Comparison of ENCODE assay signal across 10 cellular contexts in genomic region chr19:10110076-10110971, GRCh38. TPM values are rescaled to one million over a fixed set of nuclear protein-coding genes. Genes with fewer than 3 reads are reported as not detected.
DNase-seq lines count a peak whose midpoint lies in the region; TF ChIP-seq lines count a peak whose summit lies in the region.
"Had no signal": no experiment of that assay in that cellular context is flagged by ENCODE, and none has a peak within 500 bp of the region (broad histone marks: within the 10 kb centered on the region; RNA-seq: fewer than 3 reads in every experiment).

No MANE protein-coding gene starts in this region.

- no peak overlapping the region for H3K27ac Mint-ChIP-seq in Caco-2 (ENCODE audit: unreplicated experiment)
- no peak overlapping the region for H3K27ac Mint-ChIP-seq in endothelial cell (ENCODE audit: unreplicated experiment)

- CTCF ChIA-PET in Caco-2 (lab: Charles Lee) = no interaction called here

- no TSS peak for BruUV-seq in Caco-2 (replicated peaks; lab: Mats Ljungman, UMichigan)

- H3K27me3 Mint-ChIP-seq in Caco-2 (ENCODE audit: insufficient read depth, unreplicated experiment) = no peaks in the 10 kb centered on the region
- peaks cover 19% of the 10 kb centered on the region for H3K27me3 Mint-ChIP-seq in endothelial cell (ENCODE audit: unreplicated experiment)

- WGBS in testis, 2 donors = 93% methylated on average over 41 to 44 of the region's 44 CpGs

- DNase-seq in Caco-2 (no peak), NB4 (ENCODE audit: low read depth) (peak; percentile 60), endothelial cell (ENCODE audit: low spot score) (no peak), putamen (ENCODE audit: low spot score) (no peak), testis (no peak)
- DNase-seq: DMS 273 treated with DMSO at 0.1 percent for 48 hours, HFFc6, PC-9 had no signal

- H3K27me3 ChIP-seq in Caco-2 (replicated peaks; ENCODE audit: control insufficient read depth, insufficient read depth, low read length) = no peaks in the 10 kb centered on the region
- H3K27me3 ChIP-seq in testis = no peaks in the 10 kb centered on the region

- no peaks in the 10 kb centered on the region for H3K9me3 ChIP-seq in Caco-2
- H3K9me3 ChIP-seq in testis = no peaks in the 10 kb centered on the region

- H3K4me3 Mint-ChIP-seq in Caco-2 (ENCODE audit: unreplicated experiment) = peak overlapping the region; percentile 9
- peak overlapping the region; percentile 62 for H3K4me3 Mint-ChIP-seq in endothelial cell (ENCODE audit: unreplicated experiment)
- H3K4me3 Mint-ChIP-seq: HFFc6 had no signal

- H3K9me3 Mint-ChIP-seq in Caco-2 (ENCODE audit: unreplicated experiment) (no peaks in the 10 kb centered on the region), endothelial cell (ENCODE audit: unreplicated experiment) (no peaks in the 10 kb centered on the region)
- H3K9me3 Mint-ChIP-seq: HFFc6 had no signal

- peaks cover 95% of the 10 kb centered on the region for H3K36me3 Mint-ChIP-seq in Caco-2 (ENCODE audit: insufficient read depth, unreplicated experiment)
- H3K36me3 Mint-ChIP-seq in endothelial cell (ENCODE audit: low read depth, unreplicated experiment) = peaks cover 33% of the 10 kb centered on the region

- H3K4me1 Mint-ChIP-seq in Caco-2 (ENCODE audit: low read depth, unreplicated experiment) = peaks cover 11% of the 10 kb centered on the region
- H3K4me1 Mint-ChIP-seq in endothelial cell (ENCODE audit: unreplicated experiment) = peaks cover 11% of the 10 kb centered on the region

- H3K27ac ChIP-seq in testis = no peak overlapping the region
- H3K27ac ChIP-seq: coronary artery, PC-9 had no signal

- H3K4me3 ChIP-seq in Caco-2 (ENCODE audit: low read depth, low read length) = no peak overlapping the region
- H3K4me3 ChIP-seq in NB4 (ENCODE audit: low read depth, low read length) = no peak overlapping the region
- H3K4me3 ChIP-seq in testis = no peak overlapping the region
- H3K4me3 ChIP-seq: coronary artery, PC-9 had no signal

- TF ChIP-seq CTCF in Caco-2 (IDR thresholded peaks at IDR 0.05; ENCODE audit: insufficient read depth in 1 of 2, low read depth in 1 of 2, low read length in 1 of 2, severe bottlenecking in 1 of 2, unreplicated experiment in 1 of 2) = no peak
- TF ChIP-seq CTCF in NB4 (IDR thresholded peaks at IDR 0.05; ENCODE audit: low read depth, low read length) = no peak
- TF ChIP-seq CTCF in endothelial cell (IDR thresholded peaks at IDR 0.05; ENCODE audit: unreplicated experiment) = no peak
- TF ChIP-seq CTCF in testis (IDR thresholded peaks at IDR 0.05) = no peak

- POLR2A ChIA-PET in Caco-2 (lab: Charles Lee) = no interaction called here

- H3K4me1 ChIP-seq in Caco-2 (no peaks in the 10 kb centered on the region; the same call in 1 of the 2 replicates), testis (peaks cover 6% of the 10 kb centered on the region)

- no peak for TF ChIP-seq POLR2A in NB4 (IDR thresholded peaks at IDR 0.05; ENCODE audit: extremely low read depth, insufficient read length)
- TF ChIP-seq POLR2A in testis (IDR thresholded peaks at IDR 0.05) = no peak

- peaks cover 2% of the 10 kb centered on the region; the same call in 1 of the 2 replicates for H3K36me3 ChIP-seq in Caco-2 (ENCODE audit: control insufficient read depth, insufficient read depth, low read length)
- no peaks in the 10 kb centered on the region for H3K36me3 ChIP-seq in testis (ENCODE audit: low read depth, missing control alignments)

- intact Hi-C loops in Caco-2 (cut with micrococcal nuclease; ENCODE audit: unreplicated experiment) = loop anchor here (10.0 kb wide), 1 partner anchor 176 kb away; the partner anchor contains the start of gene OLFM2
- intact Hi-C loops in testis (cut with DNase I; ENCODE audit: low total_unique reads) = loop anchor here (10.0 kb wide), 1 partner anchor 134 kb away; no protein-coding TSS in a partner anchor

RNA-seq across cellular contexts. Expression of gene P2RY11, which starts 1.2 kb away (rescaled TPM):
- 18.4 and 18.6 TPM in 2 replicates for total RNA-seq in Caco-2 (2022)
- total RNA-seq in endothelial cell (ENCODE audit: unreplicated experiment) = 16.3 TPM
- total RNA-seq in testis = 10 to 100 TPM; 25.0 to 27.8 TPM
- 16.3 TPM for polyA plus RNA-seq in testis (ENCODE audit: insufficient read depth, low read depth, low replicate concordance)

RNA-seq across cellular contexts. Expression of gene PPAN, which starts 4.2 kb away (rescaled TPM):
- total RNA-seq in Caco-2 (2022) (61.0 and 62.8 TPM in 2 replicates), endothelial cell (ENCODE audit: unreplicated experiment) (39.6 TPM), testis (10 to 100 TPM; 66.2 to 68.1 TPM)
- 39.3 TPM for polyA plus RNA-seq in testis (ENCODE audit: insufficient read depth, low read depth, low replicate concordance)

RNA-seq across cellular contexts. Expression of gene ANGPTL6, which starts 7.8 kb away (rescaled TPM):
- total RNA-seq in Caco-2 (2022) (0.23 and 0.49 TPM in 2 replicates), endothelial cell (ENCODE audit: unreplicated experiment) (0.36 TPM), testis (1 to 10 TPM; 7.6 to 8.7 TPM)
- 3.0 TPM for polyA plus RNA-seq in testis (ENCODE audit: insufficient read depth, low read depth, low replicate concordance)
- total RNA-seq: fibroblast of villous mesenchyme, PC-9 had no signal

RNA-seq across cellular contexts. Expression of gene EIF3G, which starts 9.4 kb away (rescaled TPM):
- 214 and 229 TPM in 2 replicates for total RNA-seq in Caco-2 (2022)
- total RNA-seq in endothelial cell (ENCODE audit: unreplicated experiment) = 286 TPM
- total RNA-seq in testis = 100 to 1,000 TPM; 281 to 306 TPM
- polyA plus RNA-seq in testis (ENCODE audit: insufficient read depth, low read depth, low replicate concordance) = 348 TPM

RNA-seq across cellular contexts. Expression of gene SHFL, which starts 24.2 kb away (rescaled TPM):
- total RNA-seq in Caco-2 (2022) (3.6 and 6.2 TPM in 2 replicates), endothelial cell (ENCODE audit: unreplicated experiment) (9.2 TPM), testis (10 to 100 TPM; 20.4 to 25.8 TPM)
- 18.7 TPM for polyA plus RNA-seq in testis (ENCODE audit: insufficient read depth, low read depth, low replicate concordance)
